13 cellular contexts compared by ENCODE assay signal in genomic region chr3:186511702-186512101, GRCh38.
"Had no signal": no experiment of that assay in that cellular context is flagged by ENCODE, and none has a peak within 500 bp of the region (broad histone marks: within the 10 kb centered on the region; RNA-seq: fewer than 3 reads in every experiment).

No MANE protein-coding gene starts in this region.

- H3K27ac Mint-ChIP-seq: activated naive CD8-positive, alpha-beta T cell treated with anti-CD3 and anti-CD28 coated beads, Interleukin-2, amount 10 ng/mL, durations not matched to agents 7 days and 5 days had no signal

- H3K36me3 ChIP-seq: esophagus muscularis mucosa, upper lobe of left lung had no signal

- H3K79me2 ChIP-seq: hepatocyte had no signal

- H3K4me2 ChIP-seq: hepatocyte had no signal

- H3K4me3 Mint-ChIP-seq: activated naive CD8-positive, alpha-beta T cell treated with anti-CD3 and anti-CD28 coated beads, Interleukin-2, amount 10 ng/mL, durations not matched to agents 7 days and 5 days had no signal

- H2AFZ ChIP-seq: hepatocyte had no signal

- DNase-seq: activated naive CD8-positive, alpha-beta T cell treated with anti-CD3 and anti-CD28 coated beads, Interleukin-2, amount 10 ng/mL, durations not matched to agents 7 days and 5 days; activated T-cell treated with anti-CD3 and anti-CD28 coated beads for 4 hours; anterior cingulate cortex; cortex of kidney; effector CD4-positive, alpha-beta T cell; islet precursor cell; stimulated activated CD4-positive, alpha-beta T cell treated with anti-CD3 and anti-CD28 coated beads, Interleukin-2, amount 100 ng/mL, for 48 hours; stimulated activated naive CD4-positive, alpha-beta T cell treated with Interleukin-2 at 50 U/mL for 16 hours; T-helper 2 cell; upper lobe of left lung had no signal

- H3K4me3 ChIP-seq: esophagus muscularis mucosa, hepatocyte, upper lobe of left lung had no signal

- H3K27ac ChIP-seq: esophagus muscularis mucosa, hepatocyte, upper lobe of left lung had no signal

- H3K27me3 ChIP-seq: esophagus muscularis mucosa, upper lobe of left lung had no signal

- ATAC-seq: left lobe of liver had no signal
